22 cellular contexts compared by ENCODE assay signal in genomic region chr2:43848174-43848573, GRCh38. TPM values are rescaled to one million over a fixed set of nuclear protein-coding genes. Genes with fewer than 3 reads are reported as not detected.
A peak's percentile ranks its signal among the peaks of the same experiment; 100 is the strongest.
DNase-seq lines count a peak whose midpoint lies in the region; ATAC-seq and TF ChIP-seq lines count a peak whose summit lies in the region.
"Had no signal": no experiment of that assay in that cellular context is flagged by ENCODE, and none has a peak within 500 bp of the region (broad histone marks: within the 10 kb centered on the region; RNA-seq: fewer than 3 reads in every experiment).

No MANE protein-coding gene starts in this region.

- H3K36me3 ChIP-seq in SK-N-MC (ENCODE audit: insufficient read depth, low read length) (no peaks in the 10 kb centered on the region), MG63 (no peaks in the 10 kb centered on the region), tibial nerve (no peaks in the 10 kb centered on the region)

- H3K27me3 ChIP-seq in MG63: no peaks in the 10 kb centered on the region
- H3K27me3 ChIP-seq in tibial nerve: peaks cover 0 to 3% of the 10 kb centered on the region in 2 donors

- no peaks in the 10 kb centered on the region for H3K9me3 Mint-ChIP-seq in HFFc6
- H3K9me3 Mint-ChIP-seq: activated B cell treated with CpG ODN at 0.5 μM for 24 hours; activated naive CD8-positive, alpha-beta T cell treated with anti-CD3 and anti-CD28 coated beads, Interleukin-2, amount 10 ng/mL, durations not matched to agents 7 days and 5 days; stimulated activated effector memory CD8-positive, alpha-beta T cell treated with anti-CD3 and anti-CD28 coated beads, Interleukin-12 subunit alpha, Interleukin-12 subunit beta, amount 100 ng/mL, for 72 hours had no signal

- 81 to 94% methylated on average over 1 of the region's 1 CpG for WGBS in tibial nerve, 2 donors

- H3K4me3 Mint-ChIP-seq in HFFc6: no peak overlapping the region
- H3K4me3 Mint-ChIP-seq: activated B cell treated with CpG ODN at 0.5 μM for 24 hours; activated naive CD8-positive, alpha-beta T cell treated with anti-CD3 and anti-CD28 coated beads, Interleukin-2, amount 10 ng/mL, durations not matched to agents 7 days and 5 days; CD4-positive, alpha-beta memory T cell; stimulated activated effector memory CD8-positive, alpha-beta T cell treated with anti-CD3 and anti-CD28 coated beads, Interleukin-12 subunit alpha, Interleukin-12 subunit beta, amount 100 ng/mL, for 72 hours had no signal

- H3K36me3 Mint-ChIP-seq in HFFc6 (ENCODE audit: low read depth): no peaks in the 10 kb centered on the region
- H3K36me3 Mint-ChIP-seq: activated naive CD8-positive, alpha-beta T cell treated with anti-CD3 and anti-CD28 coated beads, Interleukin-2, amount 10 ng/mL, durations not matched to agents 7 days and 5 days; CD4-positive, alpha-beta memory T cell; stimulated activated effector memory CD8-positive, alpha-beta T cell treated with anti-CD3 and anti-CD28 coated beads, Interleukin-12 subunit alpha, Interleukin-12 subunit beta, amount 100 ng/mL, for 72 hours had no signal

- H3K4me1 ChIP-seq in tibial nerve: no peaks in the 10 kb centered on the region

- DNase-seq in GM03348 (ENCODE audit: low spot score): peak; percentile 2
- peak; percentile 13 for DNase-seq in HFFc6
- peak; percentile 48 for DNase-seq in SK-N-MC (ENCODE audit: low read depth, low spot score)
- peak; percentile 12 for DNase-seq in left kidney (ENCODE audit: low read depth, low spot score)
- DNase-seq in left cardiac atrium: no peak
- no peak for DNase-seq in MG63
- DNase-seq in tibial nerve (ENCODE audit: low spot score in 2 of 2): no peak
- no peak for DNase-seq in NCI-H2171 treated with DMSO at 0.1 percent for 48 hours (lab: John Stamatoyannopoulos, UW)
- DNase-seq: activated B cell treated with CpG ODN at 0.5 μM for 24 hours; activated naive CD8-positive, alpha-beta T cell treated with anti-CD3 and anti-CD28 coated beads, Interleukin-2, amount 10 ng/mL, durations not matched to agents 7 days and 5 days; CD4-positive, alpha-beta memory T cell; GDM1; HCEC 1CT; hippocampal formation; NCI-H2107; NK-92 treated with Interleukin-12 subunit alpha and Interleukin-12 subunit beta, amount 100 ng/mL, for 24 hours; stimulated activated CD4-positive, alpha-beta T cell treated with anti-CD3 and anti-CD28 coated beads, Interleukin-4, amount 100 ng/mL, for 24 hours had no signal

- H3K27ac Mint-ChIP-seq in HFFc6: no peak overlapping the region
- H3K27ac Mint-ChIP-seq: activated B cell treated with CpG ODN at 0.5 μM for 24 hours; activated naive CD8-positive, alpha-beta T cell treated with anti-CD3 and anti-CD28 coated beads, Interleukin-2, amount 10 ng/mL, durations not matched to agents 7 days and 5 days; CD4-positive, alpha-beta memory T cell; stimulated activated effector memory CD8-positive, alpha-beta T cell treated with anti-CD3 and anti-CD28 coated beads, Interleukin-12 subunit alpha, Interleukin-12 subunit beta, amount 100 ng/mL, for 72 hours had no signal

- H3K9ac ChIP-seq in SK-N-MC (ENCODE audit: insufficient read length): no peak overlapping the region

- no peak for TF ChIP-seq POLR2A in tibial nerve (IDR thresholded peaks at IDR 0.05)

- no peaks in the 10 kb centered on the region for H3K4me1 Mint-ChIP-seq in HFFc6 (ENCODE audit: low read depth)
- H3K4me1 Mint-ChIP-seq: activated naive CD8-positive, alpha-beta T cell treated with anti-CD3 and anti-CD28 coated beads, Interleukin-2, amount 10 ng/mL, durations not matched to agents 7 days and 5 days; CD4-positive, alpha-beta memory T cell; stimulated activated effector memory CD8-positive, alpha-beta T cell treated with anti-CD3 and anti-CD28 coated beads, Interleukin-12 subunit alpha, Interleukin-12 subunit beta, amount 100 ng/mL, for 72 hours had no signal

- TF ChIP-seq CTCF in HFFc6 (IDR thresholded peaks at IDR 0.05): no peak
- TF ChIP-seq CTCF in tibial nerve (IDR thresholded peaks at IDR 0.05): no peak

- peaks cover 42% of the 10 kb centered on the region for H3K27me3 Mint-ChIP-seq in HFFc6 (ENCODE audit: insufficient read depth)
- H3K27me3 Mint-ChIP-seq: activated B cell treated with CpG ODN at 0.5 μM for 24 hours had no signal

- H3K4me3 ChIP-seq in SK-N-MC: no peak overlapping the region
- no peak overlapping the region for H3K4me3 ChIP-seq in MG63
- no peak overlapping the region for H3K4me3 ChIP-seq in tibial nerve
- H3K4me3 ChIP-seq: lung had no signal

- intact Hi-C loops in left cardiac atrium (cut with DNase I): no loop called here

- H3K9me3 ChIP-seq in SK-N-MC (ENCODE audit: low read depth, low read length) (no peaks in the 10 kb centered on the region), MG63 (no peaks in the 10 kb centered on the region), tibial nerve (no peaks in the 10 kb centered on the region)

- H3K27ac ChIP-seq in SK-N-MC: no peak overlapping the region
- H3K27ac ChIP-seq in tibial nerve: no peak overlapping the region

- TF ChIP-seq EP300 in tibial nerve (IDR thresholded peaks at IDR 0.05): no peak

- no peak for ATAC-seq in left cardiac atrium
- ATAC-seq: sciatic nerve; stimulated activated effector memory CD8-positive, alpha-beta T cell treated with anti-CD3 and anti-CD28 coated beads, Interleukin-12 subunit alpha, Interleukin-12 subunit beta, amount 100 ng/mL, for 72 hours had no signal

RNA-seq across cellular contexts. Expression of gene ABCG8, which starts 9.4 kb away (rescaled TPM):
- total RNA-seq in HFFc6 (2021; fragmentation: NEBNext Ultra II Directional; extraction: Animal tissue kit (Norgen Biotek cat#: 25700)): not detected
- total RNA-seq in left cardiac atrium (not detected), tibial nerve (not detected)
- not detected in 2 replicates for total RNA-seq in MG63 (2014; rRNA removed; shearing (Covaris generic); ENCODE audit: low replicate concordance)
- total RNA-seq: activated B cell treated with CpG ODN at 0.5 μM for 24 hours; activated naive CD8-positive, alpha-beta T cell treated with anti-CD3 and anti-CD28 coated beads, Interleukin-2, amount 10 ng/mL, durations not matched to agents 7 days and 5 days; CD4-positive, alpha-beta memory T cell; epithelial cell of proximal tubule; MCF 10A; sciatic nerve had no signal

RNA-seq across cellular contexts. Expression of gene ABCG5, which starts 9.5 kb away (rescaled TPM):
- not detected for total RNA-seq in HFFc6 (2021; fragmentation: NEBNext Ultra II Directional; extraction: Animal tissue kit (Norgen Biotek cat#: 25700))
- not detected for total RNA-seq in left cardiac atrium
- not detected in 2 replicates for total RNA-seq in MG63 (2014; rRNA removed; shearing (Covaris generic); ENCODE audit: low replicate concordance)
- not detected for total RNA-seq in tibial nerve
- total RNA-seq: activated B cell treated with CpG ODN at 0.5 μM for 24 hours; activated naive CD8-positive, alpha-beta T cell treated with anti-CD3 and anti-CD28 coated beads, Interleukin-2, amount 10 ng/mL, durations not matched to agents 7 days and 5 days; CD4-positive, alpha-beta memory T cell; epithelial cell of proximal tubule; MCF 10A; sciatic nerve had no signal

Comparison
In these comparisons a context has a peak if more than half of its experiments do, and no peak if none do; other contexts are left out.
1. DNase-seq: peak in GM03348 (single experiment), HFFc6 (single experiment), SK-N-MC (single experiment) and left kidney (single experiment); none in left cardiac atrium (single experiment), MG63 (single experiment), tibial nerve (0 of 2) and NCI-H2171 treated with DMSO at 0.1 percent for 48 hours (single experiment).